In genomic region chr17:38627957-38628356, GRCh38 we compare ENCODE assay signal across 16 cellular contexts. TPM values are rescaled to one million over a fixed set of nuclear protein-coding genes. Genes with fewer than 3 reads are reported as not detected.
A peak's percentile ranks its signal among the peaks of the same experiment; 100 is the strongest.
DNase-seq lines count a peak whose midpoint lies in the region; ATAC-seq and TF ChIP-seq lines count a peak whose summit lies in the region.
"Had no signal": no experiment of that assay in that cellular context is flagged by ENCODE, and none has a peak within 500 bp of the region (broad histone marks: within the 10 kb centered on the region; RNA-seq: fewer than 3 reads in every experiment).

No MANE protein-coding gene starts in this region.

- H3K27me3 ChIP-seq in DOHH2 (ENCODE audit: control insufficient read depth, low read length): no peaks in the 10 kb centered on the region
- peaks cover 4% of the 10 kb centered on the region for H3K27me3 ChIP-seq in upper lobe of right lung
- H3K27me3 ChIP-seq: BLaER1 treated with 17β-estradiol and CSF1 and Interleukin-3, amounts not matched to agents 10 nM and 100 nM had no signal

- H3K9me3 Mint-ChIP-seq in WTC11 (peaks cover 5% of the 10 kb centered on the region), nephron progenitor cell (peaks cover 23% of the 10 kb centered on the region)
- H3K9me3 Mint-ChIP-seq: CD8-positive, alpha-beta T cell; HFFc6 had no signal

- H3K9me3 ChIP-seq in DOHH2 (ENCODE audit: control insufficient read depth, insufficient read depth, low read length): no peaks in the 10 kb centered on the region
- H3K9me3 ChIP-seq in upper lobe of right lung: no peaks in the 10 kb centered on the region

- no peak overlapping the region for H3K27ac Mint-ChIP-seq in WTC11
- H3K27ac Mint-ChIP-seq in nephron progenitor cell: no peak overlapping the region
- H3K27ac Mint-ChIP-seq: B cell; CD8-positive, alpha-beta T cell; HFFc6 had no signal

- TF ChIP-seq CTCF in DOHH2 (IDR thresholded peaks at IDR 0.05; ENCODE audit: low read depth, low read length, poor library complexity, severe bottlenecking) (no peak), WTC11 (IDR thresholded peaks at IDR 0.05) (no peak), upper lobe of right lung (IDR thresholded peaks at IDR 0.05) (no peak), nephron progenitor cell (IDR thresholded peaks at IDR 0.05) (no peak)

- CTCF ChIA-PET in WTC11 (lab: Charles Lee): interaction anchor here (1.1 kb wide), 1 partner anchor 70 kb away, joined by 3 read pairs; no protein-coding TSS in a partner anchor

- H3K4me3 Mint-ChIP-seq in WTC11: no peak overlapping the region
- H3K4me3 Mint-ChIP-seq in nephron progenitor cell: no peak overlapping the region
- H3K4me3 Mint-ChIP-seq: B cell; CD8-positive, alpha-beta T cell; HFFc6; IgD-negative memory B cell had no signal

- H3K4me2 ChIP-seq in DOHH2 (ENCODE audit: low read length): peak overlapping the region; percentile 17; the same call in 1 of the 2 replicates
- H3K4me2 ChIP-seq: BLaER1 treated with 17β-estradiol and CSF1 and Interleukin-3, amounts not matched to agents 10 nM and 100 nM had no signal

- H3K4me1 Mint-ChIP-seq in WTC11 (peaks cover 8% of the 10 kb centered on the region), nephron progenitor cell (peaks cover 7% of the 10 kb centered on the region)

- H3K4me3 ChIP-seq in DOHH2 (ENCODE audit: low read length) (no peak overlapping the region), upper lobe of right lung (no peak overlapping the region)
- H3K4me3 ChIP-seq: BLaER1 treated with 17β-estradiol and CSF1 and Interleukin-3, amounts not matched to agents 10 nM and 100 nM; GM23248 had no signal

- H3K36me3 Mint-ChIP-seq in WTC11 (peaks cover 6% of the 10 kb centered on the region), nephron progenitor cell (ENCODE audit: low read depth) (no peaks in the 10 kb centered on the region)
- H3K36me3 Mint-ChIP-seq: CD8-positive, alpha-beta T cell; IgD-negative memory B cell had no signal

- intact Hi-C loops in upper lobe of right lung (cut with DNase I): no loop called here

- DNase-seq in WTC11 (ENCODE audit: low spot score) (no peak), mesenteric fat pad (ENCODE audit: low spot score) (peak; percentile 4), upper lobe of right lung (peak; percentile 5), nephron progenitor cell (no peak)
- DNase-seq: CD8-positive, alpha-beta T cell; DMS79 treated with DMSO at 0.1 percent for 48 hours; EL; GM23248; HFFc6; KG1 had no signal

- peaks cover 13% of the 10 kb centered on the region for H3F3A ChIP-seq in DOHH2 (ENCODE audit: control insufficient read depth, insufficient read depth)

- POLR2A ChIA-PET in WTC11 (lab: Charles Lee): no interaction called here

- H3K9me2 ChIP-seq in DOHH2 (replicated peaks; ENCODE audit: control insufficient read depth, low read length): no peaks in the 10 kb centered on the region

- no peaks in the 10 kb centered on the region for H3K79me2 ChIP-seq in DOHH2 (ENCODE audit: control insufficient read depth, low read length)

- H3K27me3 Mint-ChIP-seq in WTC11 (ENCODE audit: low read depth) (no peaks in the 10 kb centered on the region; the same call in 1 of the 2 replicates), nephron progenitor cell (ENCODE audit: low read depth, poor library complexity) (peaks cover 15% of the 10 kb centered on the region)

- H3K27ac ChIP-seq in DOHH2 (ENCODE audit: low read depth, low read length): peak overlapping the region; percentile 5; the same call in 1 of the 2 replicates
- no peak overlapping the region for H3K27ac ChIP-seq in upper lobe of right lung
- H3K27ac ChIP-seq: BLaER1 treated with 17β-estradiol and CSF1 and Interleukin-3, amounts not matched to agents 10 nM and 100 nM; GM23248 had no signal

- peaks cover 60% of the 10 kb centered on the region for H3K4me1 ChIP-seq in DOHH2 (ENCODE audit: control insufficient read depth, low read length)
- H3K4me1 ChIP-seq in upper lobe of right lung: no peaks in the 10 kb centered on the region

- H4K20me1 ChIP-seq in DOHH2 (ENCODE audit: control insufficient read depth, insufficient read depth, low read depth, low read length): no peaks in the 10 kb centered on the region
- H4K20me1 ChIP-seq: BLaER1 treated with 17β-estradiol and CSF1 and Interleukin-3, amounts not matched to agents 10 nM and 100 nM had no signal

- ATAC-seq in WTC11 (no peak), upper lobe of right lung (no peak), HG03196 (IDR thresholded peaks at IDR 0.05; ENCODE audit: unreplicated experiment) (no peak), GM18517 (IDR thresholded peaks at IDR 0.05; ENCODE audit: unreplicated experiment) (no peak)
- ATAC-seq: CD8-positive, alpha-beta T cell had no signal

- H3K36me3 ChIP-seq in DOHH2 (ENCODE audit: control insufficient read depth, low read length) (no peaks in the 10 kb centered on the region), upper lobe of right lung (no peaks in the 10 kb centered on the region)
- H3K36me3 ChIP-seq: BLaER1 treated with 17β-estradiol and CSF1 and Interleukin-3, amounts not matched to agents 10 nM and 100 nM had no signal

TF ChIP-seq in WTC11, 78 proteins besides CTCF, POLR2A, EP300 and RAD21:
- peak; percentile 87; the same call in 1 of the 2 replicates for TF ChIP-seq ZNF121 (CRISPR knock-in tag; IDR thresholded peaks at IDR 0.05)
- no peak for TF ChIP-seq AFF4 (CRISPR knock-in tag; IDR thresholded peaks at IDR 0.05; ENCODE audit: borderline replicate concordance)
- 0 out of 2 replicates have a peak, but pooled peaks have one; percentile 13 for TF ChIP-seq GTF2I (CRISPR knock-in tag; conservative IDR thresholded peaks at IDR 0.05)

RNA-seq across cellular contexts. Expression of gene SRCIN1, which starts 22.2 kb away (rescaled TPM):
- total RNA-seq in WTC11 (2021): 10.7 to 17.3 TPM (median 11.1 TPM) in 3 replicates
- total RNA-seq in mesenteric fat pad: 10.1 TPM
- total RNA-seq in upper lobe of right lung: 2.1 TPM
- total RNA-seq: GM23248, HFFc6 had no signal

RNA-seq across cellular contexts. Expression of gene EPOP, which starts 46.8 kb away (rescaled TPM):
- total RNA-seq in WTC11 (2021) (8.7 to 12.3 TPM (median 9.0 TPM) in 3 replicates), mesenteric fat pad (2.5 TPM), upper lobe of right lung (2.1 TPM)

Comparison
In these comparisons a context has a peak if more than half of its experiments do, and no peak if none do; other contexts are left out.
1. DNase-seq: peak in mesenteric fat pad (single experiment) and upper lobe of right lung (single experiment); none in WTC11 (single experiment) and nephron progenitor cell (single experiment).